Comparison of ENCODE assay signal across 13 cellular contexts in genomic region chrX:108268434-108269080, GRCh38.
DNase-seq lines count a peak whose midpoint lies in the region; ATAC-seq and TF ChIP-seq lines count a peak whose summit lies in the region.
"Had no signal": no experiment of that assay in that cellular context is flagged by ENCODE, and none has a peak within 500 bp of the region (broad histone marks: within the 10 kb centered on the region; RNA-seq: fewer than 3 reads in every experiment).

No MANE protein-coding gene starts in this region.

- H3K27me3 Mint-ChIP-seq in Calu3 (ENCODE audit: unreplicated experiment) (no peaks in the 10 kb centered on the region), brain (peaks cover 2% of the 10 kb centered on the region)
- H3K27me3 Mint-ChIP-seq: activated B cell treated with CpG ODN at 0.5 μM for 24 hours had no signal

- peaks cover 28% of the 10 kb centered on the region for H3K4me1 Mint-ChIP-seq in Calu3 (ENCODE audit: low read depth, unreplicated experiment)
- peaks cover 31% of the 10 kb centered on the region for H3K4me1 Mint-ChIP-seq in brain
- H3K4me1 Mint-ChIP-seq: activated B cell treated with CpG ODN at 0.5 μM for 24 hours; naive thymus-derived CD4-positive, alpha-beta T cell; T-cell had no signal

- DNase-seq in Calu3, result peak; percentile 28
- peak; percentile 65 for DNase-seq in HT1080 (ENCODE audit: low read depth)
- peak; percentile 49 for DNase-seq in kidney tubule cell (ENCODE audit: low spot score)
- no peak for DNase-seq in SKM-1 (lab: John Stamatoyannopoulos, UW; ENCODE audit: unreplicated experiment)
- DNase-seq: activated B cell treated with CpG ODN at 0.5 μM for 24 hours; activated effector memory CD4-positive, alpha-beta T cell treated with anti-CD3 and anti-CD28 coated beads, Interleukin-2, amount 50 U/mL, for 16 hours; naive thymus-derived CD4-positive, alpha-beta T cell; NCI-H187 treated with DMSO at 0.1 percent for 48 hours; T-cell had no signal

- BruUV-seq in Calu3 (replicated peaks; lab: Mats Ljungman, UMichigan), result no TSS peak

- H3K9me3 Mint-ChIP-seq in Calu3 (ENCODE audit: low read depth, unreplicated experiment) (no peaks in the 10 kb centered on the region), brain (peaks cover 0 to 3% (median 0%) of the 10 kb centered on the region in 5 experiments)
- H3K9me3 Mint-ChIP-seq: activated B cell treated with CpG ODN at 0.5 μM for 24 hours, T-cell had no signal

- H3K36me3 Mint-ChIP-seq in Calu3 (ENCODE audit: insufficient read depth, unreplicated experiment), result no peaks in the 10 kb centered on the region
- H3K36me3 Mint-ChIP-seq in brain, result no peaks in the 10 kb centered on the region
- H3K36me3 Mint-ChIP-seq: naive thymus-derived CD4-positive, alpha-beta T cell; T-cell had no signal

- H3K4me3 Mint-ChIP-seq in Calu3 (ENCODE audit: low read depth, unreplicated experiment), result no peak overlapping the region
- H3K4me3 Mint-ChIP-seq in brain, result no peak overlapping the region
- H3K4me3 Mint-ChIP-seq: activated B cell treated with CpG ODN at 0.5 μM for 24 hours; naive thymus-derived CD4-positive, alpha-beta T cell; T-cell had no signal

- no peak for ATAC-seq in GM18502 (IDR thresholded peaks at IDR 0.05; ENCODE audit: poor library complexity, unreplicated experiment)
- no peak for ATAC-seq in GM21528 (IDR thresholded peaks at IDR 0.05; ENCODE audit: low FRiP score, unreplicated experiment)
- no peak for ATAC-seq in SK-N-SH treated with all-trans-retinoic acid at 6 μM for 48 hours
- ATAC-seq: naive thymus-derived CD4-positive, alpha-beta T cell; T-cell had no signal

- intact Hi-C loops in Calu3 (cut with micrococcal nuclease; ENCODE audit: unreplicated experiment), result no loop called here

- TF ChIP-seq CTCF in Calu3 (IDR thresholded peaks at IDR 0.05; ENCODE audit: unreplicated experiment), result no peak
- no peak for TF ChIP-seq CTCF in brain (conservative IDR thresholded peaks at IDR 0.05)

- CTCF ChIA-PET in Calu3 (lab: Charles Lee), result no interaction called here

- H3K27ac Mint-ChIP-seq in Calu3 (ENCODE audit: unreplicated experiment) (no peak overlapping the region), brain (peak overlapping the region in 3 of 5 experiments; percentile 21 to 46 (median 27))
- H3K27ac Mint-ChIP-seq: activated B cell treated with CpG ODN at 0.5 μM for 24 hours; naive thymus-derived CD4-positive, alpha-beta T cell; T-cell had no signal

TF ChIP-seq in SK-N-SH treated with all-trans-retinoic acid at 6 μM for 48 hours, 23 proteins besides CTCF, POLR2A, EP300 and RAD21:
- TF ChIP-seq OSR1 (CRISPR knock-in tag; IDR thresholded peaks at IDR 0.05), result no peak
- TF ChIP-seq SNAI2 (CRISPR knock-in tag; IDR thresholded peaks at IDR 0.05), result no peak
- no peak for TF ChIP-seq TOX (CRISPR knock-in tag; IDR thresholded peaks at IDR 0.05; ENCODE audit: borderline replicate concordance)
- TF ChIP-seq ZNF8 (CRISPR knock-in tag; IDR thresholded peaks at IDR 0.05), result no peak
- TF ChIP-seq, protein P1, sequence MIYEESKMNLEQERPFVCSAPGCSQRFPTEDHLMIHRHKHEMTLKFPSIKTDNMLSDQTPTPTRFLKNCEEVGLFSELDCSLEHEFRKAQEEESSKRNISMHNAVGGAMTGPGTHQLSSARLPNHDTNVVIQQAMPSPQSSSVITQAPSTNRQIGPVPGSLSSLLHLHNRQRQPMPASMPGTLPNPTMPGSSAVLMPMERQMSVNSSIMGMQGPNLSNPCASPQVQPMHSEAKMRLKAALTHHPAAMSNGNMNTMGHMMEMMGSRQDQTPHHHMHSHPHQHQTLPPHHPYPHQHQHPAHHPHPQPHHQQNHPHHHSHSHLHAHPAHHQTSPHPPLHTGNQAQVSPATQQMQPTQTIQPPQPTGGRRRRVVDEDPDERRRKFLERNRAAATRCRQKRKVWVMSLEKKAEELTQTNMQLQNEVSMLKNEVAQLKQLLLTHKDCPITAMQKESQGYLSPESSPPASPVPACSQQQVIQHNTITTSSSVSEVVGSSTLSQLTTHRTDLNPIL (CRISPR knock-in tag; IDR thresholded peaks at IDR 0.05; ENCODE audit: low read depth), result no peak
- TF ChIP-seq CSDC2 (CRISPR knock-in tag; IDR thresholded peaks at IDR 0.05), result no peak
- TF ChIP-seq ZC3H10 (CRISPR knock-in tag; IDR thresholded peaks at IDR 0.05), result no peak
- no peak for TF ChIP-seq ZNF565 (CRISPR knock-in tag; conservative IDR thresholded peaks at IDR 0.05; ENCODE audit: low read depth)
- TF ChIP-seq PPARA (CRISPR knock-in tag; IDR thresholded peaks at IDR 0.05; ENCODE audit: borderline replicate concordance), result no peak
- TF ChIP-seq ISL1 (CRISPR knock-in tag; IDR thresholded peaks at IDR 0.05), result no peak
- TF ChIP-seq, protein P2, sequence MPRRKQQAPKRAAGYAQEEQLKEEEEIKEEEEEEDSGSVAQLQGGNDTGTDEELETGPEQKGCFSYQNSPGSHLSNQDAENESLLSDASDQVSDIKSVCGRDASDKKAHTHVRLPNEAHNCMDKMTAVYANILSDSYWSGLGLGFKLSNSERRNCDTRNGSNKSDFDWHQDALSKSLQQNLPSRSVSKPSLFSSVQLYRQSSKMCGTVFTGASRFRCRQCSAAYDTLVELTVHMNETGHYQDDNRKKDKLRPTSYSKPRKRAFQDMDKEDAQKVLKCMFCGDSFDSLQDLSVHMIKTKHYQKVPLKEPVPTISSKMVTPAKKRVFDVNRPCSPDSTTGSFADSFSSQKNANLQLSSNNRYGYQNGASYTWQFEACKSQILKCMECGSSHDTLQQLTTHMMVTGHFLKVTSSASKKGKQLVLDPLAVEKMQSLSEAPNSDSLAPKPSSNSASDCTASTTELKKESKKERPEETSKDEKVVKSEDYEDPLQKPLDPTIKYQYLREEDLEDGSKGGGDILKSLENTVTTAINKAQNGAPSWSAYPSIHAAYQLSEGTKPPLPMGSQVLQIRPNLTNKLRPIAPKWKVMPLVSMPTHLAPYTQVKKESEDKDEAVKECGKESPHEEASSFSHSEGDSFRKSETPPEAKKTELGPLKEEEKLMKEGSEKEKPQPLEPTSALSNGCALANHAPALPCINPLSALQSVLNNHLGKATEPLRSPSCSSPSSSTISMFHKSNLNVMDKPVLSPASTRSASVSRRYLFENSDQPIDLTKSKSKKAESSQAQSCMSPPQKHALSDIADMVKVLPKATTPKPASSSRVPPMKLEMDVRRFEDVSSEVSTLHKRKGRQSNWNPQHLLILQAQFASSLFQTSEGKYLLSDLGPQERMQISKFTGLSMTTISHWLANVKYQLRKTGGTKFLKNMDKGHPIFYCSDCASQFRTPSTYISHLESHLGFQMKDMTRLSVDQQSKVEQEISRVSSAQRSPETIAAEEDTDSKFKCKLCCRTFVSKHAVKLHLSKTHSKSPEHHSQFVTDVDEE (CRISPR knock-in tag; IDR thresholded peaks at IDR 0.05), result no peak
- TF ChIP-seq, protein P3, sequence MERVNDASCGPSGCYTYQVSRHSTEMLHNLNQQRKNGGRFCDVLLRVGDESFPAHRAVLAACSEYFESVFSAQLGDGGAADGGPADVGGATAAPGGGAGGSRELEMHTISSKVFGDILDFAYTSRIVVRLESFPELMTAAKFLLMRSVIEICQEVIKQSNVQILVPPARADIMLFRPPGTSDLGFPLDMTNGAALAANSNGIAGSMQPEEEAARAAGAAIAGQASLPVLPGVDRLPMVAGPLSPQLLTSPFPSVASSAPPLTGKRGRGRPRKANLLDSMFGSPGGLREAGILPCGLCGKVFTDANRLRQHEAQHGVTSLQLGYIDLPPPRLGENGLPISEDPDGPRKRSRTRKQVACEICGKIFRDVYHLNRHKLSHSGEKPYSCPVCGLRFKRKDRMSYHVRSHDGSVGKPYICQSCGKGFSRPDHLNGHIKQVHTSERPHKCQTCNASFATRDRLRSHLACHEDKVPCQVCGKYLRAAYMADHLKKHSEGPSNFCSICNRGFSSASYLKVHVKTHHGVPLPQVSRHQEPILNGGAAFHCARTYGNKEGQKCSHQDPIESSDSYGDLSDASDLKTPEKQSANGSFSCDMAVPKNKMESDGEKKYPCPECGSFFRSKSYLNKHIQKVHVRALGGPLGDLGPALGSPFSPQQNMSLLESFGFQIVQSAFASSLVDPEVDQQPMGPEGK (CRISPR knock-in tag; IDR thresholded peaks at IDR 0.05; ENCODE audit: borderline replicate concordance), result no peak
- TF ChIP-seq, protein P4, sequence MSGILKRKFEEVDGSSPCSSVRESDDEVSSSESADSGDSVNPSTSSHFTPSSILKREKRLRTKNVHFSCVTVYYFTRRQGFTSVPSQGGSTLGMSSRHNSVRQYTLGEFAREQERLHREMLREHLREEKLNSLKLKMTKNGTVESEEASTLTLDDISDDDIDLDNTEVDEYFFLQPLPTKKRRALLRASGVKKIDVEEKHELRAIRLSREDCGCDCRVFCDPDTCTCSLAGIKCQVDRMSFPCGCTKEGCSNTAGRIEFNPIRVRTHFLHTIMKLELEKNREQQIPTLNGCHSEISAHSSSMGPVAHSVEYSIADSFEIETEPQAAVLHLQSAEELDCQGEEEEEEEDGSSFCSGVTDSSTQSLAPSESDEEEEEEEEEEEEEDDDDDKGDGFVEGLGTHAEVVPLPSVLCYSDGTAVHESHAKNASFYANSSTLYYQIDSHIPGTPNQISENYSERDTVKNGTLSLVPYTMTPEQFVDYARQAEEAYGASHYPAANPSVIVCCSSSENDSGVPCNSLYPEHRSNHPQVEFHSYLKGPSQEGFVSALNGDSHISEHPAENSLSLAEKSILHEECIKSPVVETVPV (CRISPR knock-in tag; IDR thresholded peaks at IDR 0.05), result no peak
- no peak for TF ChIP-seq ESRRG (CRISPR knock-in tag; IDR thresholded peaks at IDR 0.05)
- TF ChIP-seq ZFP3 (CRISPR knock-in tag; IDR thresholded peaks at IDR 0.05), result no peak
- no peak for TF ChIP-seq ARNTL (CRISPR knock-in tag; IDR thresholded peaks at IDR 0.05; ENCODE audit: borderline replicate concordance, low read depth)
- no peak for TF ChIP-seq BACH2 (CRISPR knock-in tag; IDR thresholded peaks at IDR 0.05; ENCODE audit: borderline replicate concordance)
- TF ChIP-seq RARB (CRISPR knock-in tag; IDR thresholded peaks at IDR 0.05), result no peak
- TF ChIP-seq ZFP30 (CRISPR knock-in tag; IDR thresholded peaks at IDR 0.05), result no peak
- TF ChIP-seq ZNF70 (CRISPR knock-in tag; IDR thresholded peaks at IDR 0.05), result no peak
TF ChIP-seq in SK-N-SH treated with all-trans-retinoic acid at 6 μM for 48 hours: peak in this region for 0.
